10 cellular contexts compared by ENCODE assay signal in the genomic region with DNA sequence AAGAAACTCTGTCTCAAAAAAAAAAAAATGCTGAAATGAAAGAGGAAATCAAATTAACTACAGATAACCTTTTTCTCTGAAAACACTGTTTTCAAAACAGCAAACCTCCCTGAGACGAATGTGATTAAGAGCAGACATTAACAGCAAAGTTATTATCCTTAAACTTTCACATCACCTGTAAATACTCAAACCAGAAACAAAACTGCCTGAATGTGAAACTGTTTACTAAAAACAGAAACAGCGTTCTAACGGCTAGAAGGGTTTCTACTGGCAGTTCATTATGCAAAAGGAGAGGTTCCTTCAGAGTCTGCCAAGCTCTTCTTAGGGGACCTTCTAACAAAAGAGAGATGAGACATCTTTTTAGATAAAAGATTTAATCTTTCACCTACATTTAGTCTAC. TPM values are rescaled to one million over a fixed set of nuclear protein-coding genes. Genes with fewer than 3 reads are reported as not detected.
A peak's percentile ranks its signal among the peaks of the same experiment; 100 is the strongest.
DNase-seq lines count a peak whose midpoint lies in the region; ATAC-seq and TF ChIP-seq lines count a peak whose summit lies in the region.
"Had no signal": no experiment of that assay in that cellular context is flagged by ENCODE, and none has a peak within 500 bp of the region (broad histone marks: within the 10 kb centered on the region; RNA-seq: fewer than 3 reads in every experiment).

No MANE protein-coding gene starts in this region.

- no peaks in the 10 kb centered on the region for H3K9me3 Mint-ChIP-seq in mesothelial cell of epicardium

- H3K36me3 Mint-ChIP-seq in mesothelial cell of epicardium: peaks cover 2% of the 10 kb centered on the region

- DNase-seq in mesothelial cell of epicardium (ENCODE audit: low spot score in 2 of 2, unreplicated experiment in 2 of 2) (no peak), DMS114 treated with DMSO at 0.1 percent for 48 hours (lab: John Stamatoyannopoulos, UW; ENCODE audit: unreplicated experiment) (no peak), hippocampal formation (lab: John Stamatoyannopoulos, UW) (no peak), left ventricle myocardium inferior (no peak)
- no peak for DNase-seq in activated CD4-positive, alpha-beta T cell treated with anti-CD3 and anti-CD28 coated beads for 4 hours

- peaks cover 60% of the 10 kb centered on the region for H3K4me1 Mint-ChIP-seq in mesothelial cell of epicardium

- H3K27ac Mint-ChIP-seq in mesothelial cell of epicardium: peak overlapping the region; percentile 93

- no peaks in the 10 kb centered on the region for H3K27me3 ChIP-seq in left ventricle myocardium inferior (ENCODE audit: low read depth)

- H3K9me3 ChIP-seq in left ventricle myocardium inferior (replicated peaks): no peaks in the 10 kb centered on the region

- TF ChIP-seq CTCF in mesothelial cell of epicardium (IDR thresholded peaks at IDR 0.05; ENCODE audit: unreplicated experiment) (no peak), left ventricle myocardium inferior (IDR thresholded peaks at IDR 0.05; ENCODE audit: borderline replicate concordance) (no peak)

- peaks cover 60% of the 10 kb centered on the region for H3K4me1 ChIP-seq in left ventricle myocardium inferior

- no peaks in the 10 kb centered on the region for H3K27me3 Mint-ChIP-seq in mesothelial cell of epicardium (ENCODE audit: low read depth)

- ATAC-seq in GM18870 (IDR thresholded peaks at IDR 0.05; ENCODE audit: unreplicated experiment) (peak; percentile 94), GM21723 (IDR thresholded peaks at IDR 0.05; ENCODE audit: unreplicated experiment) (peak; percentile 96), HG03571 (IDR thresholded peaks at IDR 0.05; ENCODE audit: unreplicated experiment) (peak; percentile 96)
- ATAC-seq: Panc1 had no signal

- intact Hi-C loops in left ventricle myocardium inferior (cut with micrococcal nuclease): no loop called here

- H3K27ac ChIP-seq in left ventricle myocardium inferior (replicated peaks): no peak overlapping the region

- no peak overlapping the region for H3K4me3 Mint-ChIP-seq in mesothelial cell of epicardium

- H3K4me3 ChIP-seq in left ventricle myocardium inferior: no peak overlapping the region
- H3K4me3 ChIP-seq: lung had no signal

- H3K36me3 ChIP-seq in left ventricle myocardium inferior: no peaks in the 10 kb centered on the region

RNA-seq across cellular contexts. Expression of gene PNO1, which starts 45.9 kb away (rescaled TPM):
- total RNA-seq in mesothelial cell of epicardium (14.0 to 15.2 TPM (median 14.2 TPM) in 3 replicates), left ventricle myocardium inferior (8.2 TPM)

RNA-seq across cellular contexts. Expression of gene PPP3R1, which starts 48.7 kb away (rescaled TPM):
- total RNA-seq in mesothelial cell of epicardium: 58.2 to 64.6 TPM (median 62.8 TPM) in 3 replicates
- total RNA-seq in left ventricle myocardium inferior: 34.6 TPM
